19 cellular contexts compared by ENCODE assay signal in the genomic region with DNA sequence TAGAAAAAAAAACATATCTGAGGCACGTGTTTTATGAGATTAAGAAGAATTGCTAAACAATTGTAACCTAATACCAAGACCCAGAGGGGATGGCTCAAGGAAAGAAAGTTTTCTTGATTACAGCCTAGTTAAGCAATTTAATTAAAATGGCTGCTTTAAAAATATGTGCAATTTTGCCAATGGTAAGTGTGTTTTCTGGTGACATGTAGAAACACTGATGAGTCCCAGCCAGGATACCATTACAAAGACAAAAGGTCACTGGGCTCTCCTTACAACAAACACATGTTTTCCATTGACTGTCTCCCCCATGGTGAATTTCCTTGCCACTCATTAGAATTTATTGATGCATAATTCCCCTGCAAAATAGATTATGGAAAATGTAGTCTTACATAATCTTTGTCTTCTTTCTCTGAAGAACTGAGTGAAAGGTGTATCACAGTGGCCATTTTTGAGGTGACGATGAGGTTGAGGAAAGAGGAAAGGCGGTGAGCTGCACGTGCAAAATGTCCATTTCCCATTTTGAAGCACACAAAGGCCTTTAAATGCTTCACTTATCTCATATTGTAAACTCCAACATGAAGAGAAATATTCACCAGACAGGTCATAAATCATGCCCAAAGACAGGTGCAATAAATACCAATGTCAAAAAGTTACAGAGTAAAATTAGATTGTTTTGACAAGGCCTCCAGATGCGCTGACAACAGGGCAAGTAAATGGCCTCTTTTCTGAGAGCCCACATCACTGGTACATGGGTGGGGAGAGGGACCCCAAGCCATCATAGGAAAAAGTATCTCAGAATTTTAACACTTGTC.
"Had no signal": no experiment of that assay in that cellular context is flagged by ENCODE, and none has a peak within 500 bp of the region (broad histone marks: within the 10 kb centered on the region; RNA-seq: fewer than 3 reads in every experiment).

No MANE protein-coding gene starts in this region.

- DNase-seq: activated CD4-positive, alpha-beta memory T cell treated with anti-CD3 and anti-CD28 coated beads, Interleukin-2, amount 10 ng/mL, durations not matched to agents 7 days and 5 days; activated CD4-positive, alpha-beta T cell treated with anti-CD3 and anti-CD28 coated beads, Interleukin-2, amount 10 ng/mL, durations not matched to agents 7 days and 5 days; activated CD4-positive, CD25-positive, alpha-beta regulatory T cell; activated CD8-positive, alpha-beta memory T cell treated with anti-CD3 and anti-CD28 coated beads, Interleukin-2, amount 50 U/mL, for 4 hours; activated gamma-delta T cell treated with Interleukin-2 at 50 U/mL for 16 hours; activated naive CD4-positive, alpha-beta T cell treated with anti-CD3 and anti-CD28 coated beads, Interleukin-2, amount 10 ng/mL, durations not matched to agents 7 days and 5 days; activated naive CD8-positive, alpha-beta T cell treated with anti-CD3 and anti-CD28 coated beads for 36 hours; activated T-cell treated with anti-CD3 and anti-CD28 coated beads, Interleukin-2, amount 50 U/mL, for 72 hours; brain microvascular endothelial cell; Karpas-422; NCI-H1092; NCI-H1930; NCI-H2107; NCI-H510A treated with DMSO at 0.1 percent for 48 hours; Peyer's patch; Right ventricle myocardium superior; SJCRH30; SK-N-SH; T-helper 1 cell had no signal

- ATAC-seq: activated T-cell treated with anti-CD3 and anti-CD28 coated beads, Interleukin-2, amount 50 U/mL, for 72 hours had no signal
